In the genomic region with DNA sequence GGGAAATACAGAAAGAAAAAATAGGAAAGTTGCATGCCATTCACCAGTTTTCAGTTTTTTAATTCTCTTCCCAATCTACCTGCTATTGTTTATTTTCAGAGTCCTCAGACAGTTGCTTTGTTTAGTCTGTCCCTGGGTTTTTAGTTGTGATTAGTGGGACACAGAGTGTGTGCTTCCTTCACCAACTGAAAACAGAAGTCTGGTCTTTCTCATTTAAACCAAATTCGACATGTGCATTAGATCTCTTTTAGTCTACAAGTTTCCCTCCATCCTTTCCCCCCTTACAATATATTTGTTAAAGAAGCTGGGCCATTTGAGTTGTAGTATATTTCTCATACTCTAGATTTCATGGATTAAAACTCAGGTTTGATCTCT, we compare ENCODE assay signal across 27 cellular contexts. TPM values are rescaled to one million over a fixed set of nuclear protein-coding genes. Genes with fewer than 3 reads are reported as not detected.
DNase-seq lines count a peak whose midpoint lies in the region; ATAC-seq, FAIRE-seq and TF ChIP-seq lines count a peak whose summit lies in the region.
"Had no signal": no experiment of that assay in that cellular context is flagged by ENCODE, and none has a peak within 500 bp of the region (broad histone marks: within the 10 kb centered on the region; RNA-seq: fewer than 3 reads in every experiment).

No MANE protein-coding gene starts in this region.

- no peak overlapping the region for H3K4me3 ChIP-seq in Panc1 (ENCODE audit: low read depth in 2 of 2, low read length in 2 of 2)
- H3K4me3 ChIP-seq in coronary artery, result peak overlapping the region; percentile 43
- no peak overlapping the region for H3K4me3 ChIP-seq in iPS-20b (ENCODE audit: low read length)
- H3K4me3 ChIP-seq: cardiac muscle cell, left lung had no signal

- TF ChIP-seq CTCF in Panc1 (IDR thresholded peaks at IDR 0.05) (0 out of 2 replicates have a peak, but pooled peaks have one; percentile 12), coronary artery (IDR thresholded peaks at IDR 0.05) (no peak)

- no peak overlapping the region for H3K27ac ChIP-seq in Panc1 (ENCODE audit: low read length)
- no peak overlapping the region for H3K27ac ChIP-seq in coronary artery
- H3K27ac ChIP-seq in iPS-20b (ENCODE audit: low read length), result no peak overlapping the region
- H3K27ac ChIP-seq: C4-2B, cardiac muscle cell, left lung had no signal

- CTCF ChIA-PET in Panc1 (lab: Charles Lee), result no interaction called here

- FAIRE-seq in frontal cortex (lab: Jason Lieb, UNC), result no peak
- FAIRE-seq: GM12891, RCC 7860 had no signal

- no TSS peak for BruUV-seq in Panc1 (replicated peaks; lab: Mats Ljungman, UMichigan)

- H3K36me3 ChIP-seq in Panc1 (ENCODE audit: control insufficient read depth, insufficient read depth, low read length), result no peaks in the 10 kb centered on the region
- no peaks in the 10 kb centered on the region for H3K36me3 ChIP-seq in iPS-20b (ENCODE audit: insufficient read depth, low read depth, low read length)
- H3K36me3 ChIP-seq: cardiac muscle cell, left lung, sigmoid colon had no signal

- H3K27me3 ChIP-seq in Panc1 (ENCODE audit: control insufficient read depth, insufficient read depth, low read length) (peaks cover 20% of the 10 kb centered on the region), iPS-20b (ENCODE audit: insufficient read depth, low read length) (no peaks in the 10 kb centered on the region)
- H3K27me3 ChIP-seq: cardiac muscle cell, left lung, sigmoid colon had no signal

- ATAC-seq in Panc1 (no peak), left ventricle myocardium superior (no peak), HG03432 (IDR thresholded peaks at IDR 0.05; ENCODE audit: unreplicated experiment) (no peak), GM19351 (IDR thresholded peaks at IDR 0.05; ENCODE audit: unreplicated experiment) (no peak)
- ATAC-seq: activated naive CD4-positive, alpha-beta T cell treated with anti-CD3 and anti-CD28 coated beads, Interleukin-2, amount 50 U/mL, for 72 hours had no signal

- H3K4me1 ChIP-seq in Panc1 (ENCODE audit: control insufficient read depth, insufficient read depth, low read length) (no peaks in the 10 kb centered on the region; the same call in 1 of the 2 replicates), iPS-20b (ENCODE audit: insufficient read depth, low read length) (peaks cover 8% of the 10 kb centered on the region; the same call in 1 of the 2 replicates)

- POLR2A ChIA-PET in Panc1 (lab: Charles Lee), result no interaction called here

- H3K9me3 ChIP-seq in Panc1 (ENCODE audit: control insufficient read depth, insufficient read depth, low read depth, low read length) (peaks cover 4% of the 10 kb centered on the region; the same call in 1 of the 2 replicates), iPS-20b (ENCODE audit: insufficient read depth, low read depth, low read length) (no peaks in the 10 kb centered on the region)
- H3K9me3 ChIP-seq: left lung, sigmoid colon had no signal

- DNase-seq in Panc1 (ENCODE audit: low read depth, low spot score) (no peak), coronary artery (ENCODE audit: low spot score) (no peak), frontal cortex (ENCODE audit: low spot score in 2 of 2) (no peak), left ventricle myocardium superior (no peak)
- DNase-seq: activated CD4-positive, alpha-beta T cell treated with anti-CD3 and anti-CD28 coated beads, Interleukin-2, amount 10 ng/mL, durations not matched to agents 7 days and 5 days; activated effector memory CD4-positive, alpha-beta T cell treated with Interleukin-2 at 50 U/mL for 16 hours; activated T-cell treated with anti-CD3 and anti-CD28 coated beads, Interleukin-2, amount 50 U/mL, for 1 hour; cortex of kidney; NCI-H1417 treated with DMSO at 0.1 percent for 48 hours; NCI-H2081; SIG-M5; sigmoid colon; stimulated activated CD4-positive, alpha-beta T cell treated with anti-CD3 and anti-CD28 coated beads, Interleukin-4, amount 100 ng/mL, for 4 hours had no signal

- peak overlapping the region; percentile 46; the same call in 1 of the 2 replicates for H3K9ac ChIP-seq in iPS-20b (ENCODE audit: low read depth, low read length)

- in situ Hi-C loops in Panc1 (cut with HindIII; ENCODE audit: low pct_unique_long_range_greater_than_20kb, low sequenced_read_pairs), result no loop called here

- intact Hi-C loops in Panc1 (cut with micrococcal nuclease; ENCODE audit: unreplicated experiment) (no loop called here), left ventricle myocardium superior (cut with micrococcal nuclease) (no loop called here)

RNA-seq across cellular contexts. Expression of a gene that starts 58.7 kb away (rescaled TPM):
- total RNA-seq in Panc1 (2021; ENCODE audit: unreplicated experiment), result not detected
- polyA plus RNA-seq in Panc1 (2012; ENCODE audit: insufficient read length), result not detected
- not detected for total RNA-seq in frontal cortex
- total RNA-seq in left ventricle myocardium superior, result not detected
- total RNA-seq: activated CD4-positive, alpha-beta T cell treated with anti-CD3 and anti-CD28 coated beads, Interleukin-2, amount 10 ng/mL, durations not matched to agents 7 days and 5 days; cardiac muscle cell; LHCN-M2; mesenteric fat pad; myocyte; pulmonary artery endothelial cell; WTC11 had no signal
- polyA plus RNA-seq: cardiac muscle cell had no signal
